In genomic region chr1:34331527-34331926, GRCh38 we compare ENCODE assay signal across 21 cellular contexts.
DNase-seq lines count a peak whose midpoint lies in the region; ATAC-seq, FAIRE-seq and TF ChIP-seq lines count a peak whose summit lies in the region.
"Had no signal": no experiment of that assay in that cellular context is flagged by ENCODE, and none has a peak within 500 bp of the region (broad histone marks: within the 10 kb centered on the region; RNA-seq: fewer than 3 reads in every experiment).

No MANE protein-coding gene starts in this region.

- no peak overlapping the region for H3K14ac ChIP-seq in H9 (ENCODE audit: insufficient read depth, low read length)

- no peaks in the 10 kb centered on the region for H3K36me3 Mint-ChIP-seq in H9 (ENCODE audit: insufficient read depth in 1 of 3, low read depth in 3 of 3)
- H3K36me3 Mint-ChIP-seq: CD4-positive, CD25-positive, alpha-beta regulatory T cell; CD8-positive, alpha-beta T cell had no signal

- no peak overlapping the region for H2BK20ac ChIP-seq in H9 (ENCODE audit: low read depth, low read length, poor library complexity, severe bottlenecking)

- H3K27ac ChIP-seq in GM12878 (ENCODE audit: control insufficient read depth, insufficient read depth): no peak overlapping the region
- H3K27ac ChIP-seq in H9 (ENCODE audit: insufficient read length, low read depth, low read length): no peak overlapping the region
- H3K27ac ChIP-seq: 22Rv1, BLaER1, C4-2B had no signal

- H2BK5ac ChIP-seq in H9 (ENCODE audit: insufficient read length, low read length): no peak overlapping the region

- H4K5ac ChIP-seq in H9 (ENCODE audit: insufficient read length, low read depth, low read length): no peak overlapping the region

- H2BK120ac ChIP-seq in H9 (ENCODE audit: low read depth, low read length, poor library complexity, severe bottlenecking): no peak overlapping the region

- no peak for TF ChIP-seq RAD21 in GM12878 (IDR thresholded peaks at IDR 0.05; ENCODE audit: insufficient read depth, low read depth, low read length)

- H3K79me1 ChIP-seq in H9 (ENCODE audit: insufficient read depth, low read depth, low read length, poor library complexity, severe bottlenecking): no peaks in the 10 kb centered on the region

- POLR2A ChIA-PET in GM10248 (lab: Yijun Ruan, JAX): no interaction called here
- POLR2A ChIA-PET in GM12878 (lab: Charles Lee): interaction anchor here (0.8 kb wide), 1 partner anchor 28 kb away, joined by 3 read pairs; no protein-coding TSS in a partner anchor

- TF ChIP-seq CTCF in GM10248 (IDR thresholded peaks at IDR 0.05; ENCODE audit: control extremely low read depth, extremely low read depth, low read depth, missing control alignments) (no peak), GM12878 (IDR thresholded peaks at IDR 0.05 in 2 of 3, conservative IDR thresholded peaks at IDR 0.05 in 1 of 3; ENCODE audit: control insufficient read depth in 2 of 3, extremely low read depth in 1 of 3, insufficient read depth in 1 of 3, low read depth in 3 of 3, low read length in 3 of 3) (no peak), H9 (conservative IDR thresholded peaks at IDR 0.05) (no peak)

- H4K8ac ChIP-seq in H9 (replicated peaks; ENCODE audit: insufficient read length, low read depth, low read length): no peak overlapping the region

- in situ Hi-C loops in GM12878 (cut with MboI): no loop called here

- no peak overlapping the region for H3K56ac ChIP-seq in H9 (ENCODE audit: insufficient read length, low read depth, low read length)

- no peak for TF ChIP-seq EP300 in GM12878 (IDR thresholded peaks at IDR 0.05; ENCODE audit: borderline replicate concordance in 1 of 2, control insufficient read depth in 1 of 2, low read depth in 2 of 2, low read length in 2 of 2)

- peak; percentile 38 for ATAC-seq in GM19351 (IDR thresholded peaks at IDR 0.05; ENCODE audit: unreplicated experiment)
- peak; percentile 56 for ATAC-seq in GM12878
- ATAC-seq: CD8-positive, alpha-beta T cell had no signal

- WGBS in GM12878 (ENCODE audit: insufficient coverage, insufficient replicate concordance, low lambda C conversion rate, missing lambda C conversion rate): 18% methylated on average over 4 of the region's 4 CpGs
- no CpG with 5 or more reads among the region's 4 CpGs for WGBS in H9 (ENCODE audit: extremely low coverage, insufficient read length, low lambda C conversion rate)

- no peak overlapping the region for H3K4me3 ChIP-seq in GM12878
- H3K4me3 ChIP-seq: BLaER1 had no signal

- H3K27ac Mint-ChIP-seq in H9: no peak overlapping the region
- H3K27ac Mint-ChIP-seq: B cell; CD4-positive, CD25-positive, alpha-beta regulatory T cell; CD8-positive, alpha-beta T cell had no signal

- no peak overlapping the region for H3K18ac ChIP-seq in H9 (ENCODE audit: insufficient read length, low read depth, low read length)

- peaks cover 0 to 11% of the 10 kb centered on the region in 2 experiments; a peak in 2 of 4 replicates for H3K4me1 Mint-ChIP-seq in H9
- H3K4me1 Mint-ChIP-seq: B cell; CD4-positive, CD25-positive, alpha-beta regulatory T cell had no signal

- no peaks in the 10 kb centered on the region for H3K23me2 ChIP-seq in H9 (ENCODE audit: insufficient read length, low read depth, low read length, poor library complexity, severe bottlenecking)

- no peak overlapping the region for H3K4me3 Mint-ChIP-seq in H9
- H3K4me3 Mint-ChIP-seq: B cell; CD4-positive, CD25-positive, alpha-beta regulatory T cell; CD8-positive, alpha-beta T cell had no signal

- H4K20me1 ChIP-seq in GM12878 (ENCODE audit: control insufficient read depth, insufficient read depth): no peaks in the 10 kb centered on the region
- H4K20me1 ChIP-seq in H9 (ENCODE audit: control insufficient read depth, insufficient read depth, insufficient read length): peaks cover 3% of the 10 kb centered on the region
- H4K20me1 ChIP-seq: BLaER1 had no signal

- no peak overlapping the region for H3K23ac ChIP-seq in H9 (ENCODE audit: insufficient read length, low read depth, low read length)

- H2BK15ac ChIP-seq in H9 (ENCODE audit: low read depth, low read length): no peak overlapping the region

- no peak for TF ChIP-seq POLR2A in GM12878 (IDR thresholded peaks at IDR 0.05; ENCODE audit: low read depth, low read length)

- SMC1A ChIA-PET in GM12878 (lab: Charles Lee; ENCODE audit: uncharacterized antibody, unreplicated experiment): interaction anchor here (0.5 to 1.8 kb wide), 3 partner anchors 10 to 55 kb away, joined by 3 to 5 read pairs (median 3); no protein-coding TSS in a partner anchor

- RAD21 ChIA-PET in GM12878 (lab: Charles Lee; ENCODE audit: unreplicated experiment): interaction anchor here (1.4 kb wide), 1 partner anchor 201 kb away, joined by 3 read pairs; no protein-coding TSS in a partner anchor

- no peaks in the 10 kb centered on the region for H3K9me3 Mint-ChIP-seq in H9
- H3K9me3 Mint-ChIP-seq: CD8-positive, alpha-beta T cell had no signal

- H3K79me2 ChIP-seq in GM12878 (ENCODE audit: control insufficient read depth, insufficient read depth, low read length) (no peaks in the 10 kb centered on the region), H9 (ENCODE audit: insufficient read depth, low read length) (no peaks in the 10 kb centered on the region)

- H3K4me2 ChIP-seq in GM12878 (ENCODE audit: control insufficient read depth, insufficient read depth) (no peak overlapping the region), H9 (ENCODE audit: insufficient read depth, insufficient read length, low read length) (no peak overlapping the region)
- H3K4me2 ChIP-seq: BLaER1 had no signal

- H2AFZ ChIP-seq in GM12878 (ENCODE audit: control insufficient read depth, low read depth, low read length) (no peak overlapping the region), H9 (ENCODE audit: low read length) (no peak overlapping the region)

- H3K4me1 ChIP-seq in GM12878 (ENCODE audit: control insufficient read depth, insufficient read depth, low read length) (peaks cover 21% of the 10 kb centered on the region), H9 (ENCODE audit: insufficient read depth, low read length) (no peaks in the 10 kb centered on the region)
- H3K4me1 ChIP-seq: BLaER1, Caco-2 had no signal

- intact Hi-C loops in GM12878 (cut with micrococcal nuclease; ENCODE audit: unreplicated experiment): no loop called here

- H3K9ac ChIP-seq in GM12878 (ENCODE audit: control insufficient read depth, insufficient read depth, low read length) (no peak overlapping the region), H9 (ENCODE audit: extremely low read depth, insufficient read length, low read length) (no peak overlapping the region)
- H3K9ac ChIP-seq: BLaER1 had no signal

- H3K27me3 Mint-ChIP-seq in H9 (ENCODE audit: low read depth): peaks cover 5% of the 10 kb centered on the region

- no peaks in the 10 kb centered on the region for H3K36me3 ChIP-seq in GM12878 (ENCODE audit: control insufficient read depth in 2 of 2, insufficient read depth in 2 of 2, low read length in 1 of 2)
- H3K36me3 ChIP-seq: BLaER1 had no signal

- H3K9me3 ChIP-seq in GM12878 (replicated peaks; ENCODE audit: control insufficient read depth, insufficient read depth, low read length) (no peaks in the 10 kb centered on the region; the same call in 2 of the 3 replicates), H9 (ENCODE audit: control insufficient read depth, low read depth, low read length) (no peaks in the 10 kb centered on the region)
- H3K9me3 ChIP-seq: BLaER1, Caco-2 had no signal

- no peak overlapping the region for H2AK5ac ChIP-seq in H9 (ENCODE audit: insufficient read length, low read length)

- DNase-seq in GM10248 (ENCODE audit: extremely low spot score) (peak; percentile 22), GM12878 (ENCODE audit: low read depth, low spot score) (no peak), H9 (no peak), NCI-H146 (lab: John Stamatoyannopoulos, UW) (no peak), GM03348 (ENCODE audit: low spot score) (no peak)
- DNase-seq: Caco-2; CD4-positive, CD25-positive, alpha-beta regulatory T cell; CD8-positive, alpha-beta T cell; DMS153; DND-41; GOT3; HCEC 1CT had no signal

- no peak overlapping the region for H4K91ac ChIP-seq in H9 (ENCODE audit: insufficient read length, low read depth, low read length)

- H3K4ac ChIP-seq in H9 (ENCODE audit: low read depth, low read length): no peak overlapping the region

- H2BK12ac ChIP-seq in H9 (ENCODE audit: insufficient read length, low read depth, low read length): no peak overlapping the region

- CTCF ChIA-PET in GM10248 (lab: Yijun Ruan, JAX): interaction anchor here (1.3 kb wide), 1 partner anchor 14 kb away, joined by 4 read pairs; no protein-coding TSS in a partner anchor
- CTCF ChIA-PET in GM12878 (lab: Yijun Ruan, JAX): no interaction called here

- H3K27me3 ChIP-seq in GM12878 (replicated peaks in 1 of 2; ENCODE audit: control insufficient read depth in 2 of 2, insufficient read depth in 2 of 2, low read length in 1 of 2): no peaks in the 10 kb centered on the region
- H3K27me3 ChIP-seq in H9 (ENCODE audit: insufficient read depth, low read length): no peaks in the 10 kb centered on the region
- H3K27me3 ChIP-seq: BLaER1 had no signal

- no TSS peak for BruUV-seq in GM12878 (replicated peaks; lab: Mats Ljungman, UMichigan)

- no peak overlapping the region for H3T11ph ChIP-seq in H9 (ENCODE audit: low read length)

- no peak for FAIRE-seq in GM12878 (lab: Jason Lieb, UNC)
- FAIRE-seq: A204.1, G401.6, GM18507, H54 had no signal

TF ChIP-seq in GM12878, 131 proteins besides CTCF, POLR2A, EP300 and RAD21 (continues in another document):
- TF ChIP-seq SPI1 (IDR thresholded peaks at IDR 0.05; ENCODE audit: borderline replicate concordance, insufficient read depth, low read depth, low read length) (peak; percentile 62; the same call in 1 of the 2 replicates), TCF12 (IDR thresholded peaks at IDR 0.05; ENCODE audit: low read depth, low read length) (no peak)
